1 cellular context compared by ENCODE assay signal in the genomic region with DNA sequence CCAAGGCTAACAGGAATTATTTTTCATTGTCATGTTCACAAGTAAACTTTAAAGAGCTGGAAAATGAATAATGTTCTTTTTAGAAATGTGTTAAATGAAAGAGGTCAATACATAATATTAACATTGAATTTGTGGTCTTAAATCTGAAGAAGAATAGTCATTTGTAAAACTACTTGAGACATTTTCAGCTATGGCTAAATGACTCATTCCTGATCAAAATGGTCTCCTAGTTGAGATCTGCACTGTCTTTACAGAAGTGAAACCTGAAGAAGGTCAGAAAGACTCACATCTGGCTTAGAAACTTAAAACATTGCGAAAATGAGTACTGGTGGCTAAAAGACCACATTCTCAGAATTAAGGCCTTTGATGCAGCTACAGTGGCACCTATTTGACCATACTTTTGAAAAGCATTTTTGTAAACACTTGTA.
TF ChIP-seq lines count a peak whose summit lies in the region.

No MANE protein-coding gene starts in this region.

TF ChIP-seq in GM12878, 131 proteins besides CTCF, POLR2A, EP300 and RAD21 (continued from another document and continues in another):
- TF ChIP-seq, protein P1, sequence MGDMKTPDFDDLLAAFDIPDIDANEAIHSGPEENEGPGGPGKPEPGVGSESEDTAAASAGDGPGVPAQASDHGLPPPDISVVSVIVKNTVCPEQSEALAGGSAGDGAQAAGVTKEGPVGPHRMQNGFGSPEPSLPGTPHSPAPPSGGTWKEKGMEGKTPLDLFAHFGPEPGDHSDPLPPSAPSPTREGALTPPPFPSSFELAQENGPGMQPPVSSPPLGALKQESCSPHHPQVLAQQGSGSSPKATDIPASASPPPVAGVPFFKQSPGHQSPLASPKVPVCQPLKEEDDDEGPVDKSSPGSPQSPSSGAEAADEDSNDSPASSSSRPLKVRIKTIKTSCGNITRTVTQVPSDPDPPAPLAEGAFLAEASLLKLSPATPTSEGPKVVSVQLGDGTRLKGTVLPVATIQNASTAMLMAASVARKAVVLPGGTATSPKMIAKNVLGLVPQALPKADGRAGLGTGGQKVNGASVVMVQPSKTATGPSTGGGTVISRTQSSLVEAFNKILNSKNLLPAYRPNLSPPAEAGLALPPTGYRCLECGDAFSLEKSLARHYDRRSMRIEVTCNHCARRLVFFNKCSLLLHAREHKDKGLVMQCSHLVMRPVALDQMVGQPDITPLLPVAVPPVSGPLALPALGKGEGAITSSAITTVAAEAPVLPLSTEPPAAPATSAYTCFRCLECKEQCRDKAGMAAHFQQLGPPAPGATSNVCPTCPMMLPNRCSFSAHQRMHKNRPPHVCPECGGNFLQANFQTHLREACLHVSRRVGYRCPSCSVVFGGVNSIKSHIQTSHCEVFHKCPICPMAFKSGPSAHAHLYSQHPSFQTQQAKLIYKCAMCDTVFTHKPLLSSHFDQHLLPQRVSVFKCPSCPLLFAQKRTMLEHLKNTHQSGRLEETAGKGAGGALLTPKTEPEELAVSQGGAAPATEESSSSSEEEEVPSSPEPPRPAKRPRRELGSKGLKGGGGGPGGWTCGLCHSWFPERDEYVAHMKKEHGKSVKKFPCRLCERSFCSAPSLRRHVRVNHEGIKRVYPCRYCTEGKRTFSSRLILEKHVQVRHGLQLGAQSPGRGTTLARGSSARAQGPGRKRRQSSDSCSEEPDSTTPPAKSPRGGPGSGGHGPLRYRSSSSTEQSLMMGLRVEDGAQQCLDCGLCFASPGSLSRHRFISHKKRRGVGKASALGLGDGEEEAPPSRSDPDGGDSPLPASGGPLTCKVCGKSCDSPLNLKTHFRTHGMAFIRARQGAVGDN (IDR thresholded peaks at IDR 0.05): no peak
- no peak for TF ChIP-seq PAX8 (IDR thresholded peaks at IDR 0.05)
- 0 out of 2 replicates have a peak, but pooled peaks have one; percentile 30 for TF ChIP-seq TAF1 (IDR thresholded peaks at IDR 0.05; ENCODE audit: borderline replicate concordance, low read depth, low read length)
- TF ChIP-seq, protein P2, sequence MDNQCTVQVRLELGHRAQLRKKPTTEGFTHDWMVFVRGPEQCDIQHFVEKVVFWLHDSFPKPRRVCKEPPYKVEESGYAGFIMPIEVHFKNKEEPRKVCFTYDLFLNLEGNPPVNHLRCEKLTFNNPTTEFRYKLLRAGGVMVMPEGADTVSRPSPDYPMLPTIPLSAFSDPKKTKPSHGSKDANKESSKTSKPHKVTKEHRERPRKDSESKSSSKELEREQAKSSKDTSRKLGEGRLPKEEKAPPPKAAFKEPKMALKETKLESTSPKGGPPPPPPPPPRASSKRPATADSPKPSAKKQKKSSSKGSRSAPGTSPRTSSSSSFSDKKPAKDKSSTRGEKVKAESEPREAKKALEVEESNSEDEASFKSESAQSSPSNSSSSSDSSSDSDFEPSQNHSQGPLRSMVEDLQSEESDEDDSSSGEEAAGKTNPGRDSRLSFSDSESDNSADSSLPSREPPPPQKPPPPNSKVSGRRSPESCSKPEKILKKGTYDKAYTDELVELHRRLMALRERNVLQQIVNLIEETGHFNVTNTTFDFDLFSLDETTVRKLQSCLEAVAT (IDR thresholded peaks at IDR 0.05): peak; percentile 89
- no peak for TF ChIP-seq BRCA1 (IDR thresholded peaks at IDR 0.05; ENCODE audit: low read depth, low read length)
- TF ChIP-seq, protein P3, sequence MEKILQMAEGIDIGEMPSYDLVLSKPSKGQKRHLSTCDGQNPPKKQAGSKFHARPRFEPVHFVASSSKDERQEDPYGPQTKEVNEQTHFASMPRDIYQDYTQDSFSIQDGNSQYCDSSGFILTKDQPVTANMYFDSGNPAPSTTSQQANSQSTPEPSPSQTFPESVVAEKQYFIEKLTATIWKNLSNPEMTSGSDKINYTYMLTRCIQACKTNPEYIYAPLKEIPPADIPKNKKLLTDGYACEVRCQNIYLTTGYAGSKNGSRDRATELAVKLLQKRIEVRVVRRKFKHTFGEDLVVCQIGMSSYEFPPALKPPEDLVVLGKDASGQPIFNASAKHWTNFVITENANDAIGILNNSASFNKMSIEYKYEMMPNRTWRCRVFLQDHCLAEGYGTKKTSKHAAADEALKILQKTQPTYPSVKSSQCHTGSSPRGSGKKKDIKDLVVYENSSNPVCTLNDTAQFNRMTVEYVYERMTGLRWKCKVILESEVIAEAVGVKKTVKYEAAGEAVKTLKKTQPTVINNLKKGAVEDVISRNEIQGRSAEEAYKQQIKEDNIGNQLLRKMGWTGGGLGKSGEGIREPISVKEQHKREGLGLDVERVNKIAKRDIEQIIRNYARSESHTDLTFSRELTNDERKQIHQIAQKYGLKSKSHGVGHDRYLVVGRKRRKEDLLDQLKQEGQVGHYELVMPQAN (conservative IDR thresholded peaks at IDR 0.05): no peak
- no peak for TF ChIP-seq RFX5 (IDR thresholded peaks at IDR 0.05; ENCODE audit: low read depth, low read length)
- TF ChIP-seq CREB1 (IDR thresholded peaks at IDR 0.05; ENCODE audit: low read depth): peak; percentile 63
- peak in 1 of 2 experiments; percentile 89; a peak in 2 of 4 replicates for TF ChIP-seq ETV6 (conservative IDR thresholded peaks at IDR 0.05 in 1 of 2, IDR thresholded peaks at IDR 0.05 in 1 of 2; ENCODE audit: borderline replicate concordance in 1 of 2, low read depth in 1 of 2)
- peak; percentile 100 for TF ChIP-seq DPF2 (IDR thresholded peaks at IDR 0.05)
- TF ChIP-seq BMI1 (IDR thresholded peaks at IDR 0.05; ENCODE audit: borderline replicate concordance): peak; percentile 94
- peak; percentile 97 for TF ChIP-seq RCOR1 (conservative IDR thresholded peaks at IDR 0.05; ENCODE audit: low read depth, low read length)
- peak; percentile 15; the same call in 1 of the 2 replicates for TF ChIP-seq NR2C1 (IDR thresholded peaks at IDR 0.05)
- TF ChIP-seq TCF3 (IDR thresholded peaks at IDR 0.05; ENCODE audit: borderline replicate concordance, insufficient read depth, low read depth, low read length): peak; percentile 93
- no peak for TF ChIP-seq EZH2 (IDR thresholded peaks at IDR 0.05; ENCODE audit: borderline replicate concordance, control insufficient read depth, low read depth, low read length)
- no peak for TF ChIP-seq ZNF207 (IDR thresholded peaks at IDR 0.05; ENCODE audit: borderline replicate concordance)
- TF ChIP-seq, protein P4, sequence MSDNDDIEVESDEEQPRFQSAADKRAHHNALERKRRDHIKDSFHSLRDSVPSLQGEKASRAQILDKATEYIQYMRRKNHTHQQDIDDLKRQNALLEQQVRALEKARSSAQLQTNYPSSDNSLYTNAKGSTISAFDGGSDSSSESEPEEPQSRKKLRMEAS (IDR thresholded peaks at IDR 0.05; ENCODE audit: low read depth, low read length): no peak
- TF ChIP-seq PML (IDR thresholded peaks at IDR 0.05; ENCODE audit: low read length): peak; percentile 89
- TF ChIP-seq YBX1 (IDR thresholded peaks at IDR 0.05): no peak
- TF ChIP-seq GATAD2B (conservative IDR thresholded peaks at IDR 0.05; ENCODE audit: low read depth): no peak; the same call in 1 of the 2 replicates
- peak; percentile 87 for TF ChIP-seq TCF12 (IDR thresholded peaks at IDR 0.05; ENCODE audit: low read depth, low read length)
- TF ChIP-seq, protein P5, sequence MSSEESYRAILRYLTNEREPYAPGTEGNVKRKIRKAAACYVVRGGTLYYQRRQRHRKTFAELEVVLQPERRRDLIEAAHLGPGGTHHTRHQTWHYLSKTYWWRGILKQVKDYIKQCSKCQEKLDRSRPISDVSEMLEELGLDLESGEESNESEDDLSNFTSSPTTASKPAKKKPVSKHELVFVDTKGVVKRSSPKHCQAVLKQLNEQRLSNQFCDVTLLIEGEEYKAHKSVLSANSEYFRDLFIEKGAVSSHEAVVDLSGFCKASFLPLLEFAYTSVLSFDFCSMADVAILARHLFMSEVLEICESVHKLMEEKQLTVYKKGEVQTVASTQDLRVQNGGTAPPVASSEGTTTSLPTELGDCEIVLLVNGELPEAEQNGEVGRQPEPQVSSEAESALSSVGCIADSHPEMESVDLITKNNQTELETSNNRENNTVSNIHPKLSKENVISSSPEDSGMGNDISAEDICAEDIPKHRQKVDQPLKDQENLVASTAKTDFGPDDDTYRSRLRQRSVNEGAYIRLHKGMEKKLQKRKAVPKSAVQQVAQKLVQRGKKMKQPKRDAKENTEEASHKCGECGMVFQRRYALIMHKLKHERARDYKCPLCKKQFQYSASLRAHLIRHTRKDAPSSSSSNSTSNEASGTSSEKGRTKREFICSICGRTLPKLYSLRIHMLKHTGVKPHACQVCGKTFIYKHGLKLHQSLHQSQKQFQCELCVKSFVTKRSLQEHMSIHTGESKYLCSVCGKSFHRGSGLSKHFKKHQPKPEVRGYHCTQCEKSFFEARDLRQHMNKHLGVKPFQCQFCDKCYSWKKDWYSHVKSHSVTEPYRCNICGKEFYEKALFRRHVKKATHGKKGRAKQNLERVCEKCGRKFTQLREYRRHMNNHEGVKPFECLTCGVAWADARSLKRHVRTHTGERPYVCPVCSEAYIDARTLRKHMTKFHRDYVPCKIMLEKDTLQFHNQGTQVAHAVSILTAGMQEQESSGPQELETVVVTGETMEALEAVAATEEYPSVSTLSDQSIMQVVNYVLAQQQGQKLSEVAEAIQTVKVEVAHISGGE (CRISPR knock-in tag; IDR thresholded peaks at IDR 0.05): no peak
- TF ChIP-seq SPI1 (IDR thresholded peaks at IDR 0.05; ENCODE audit: borderline replicate concordance, insufficient read depth, low read depth, low read length): peak; percentile 99
- no peak for TF ChIP-seq HCFC1 (IDR thresholded peaks at IDR 0.05; ENCODE audit: low read length)
- TF ChIP-seq, protein P6, sequence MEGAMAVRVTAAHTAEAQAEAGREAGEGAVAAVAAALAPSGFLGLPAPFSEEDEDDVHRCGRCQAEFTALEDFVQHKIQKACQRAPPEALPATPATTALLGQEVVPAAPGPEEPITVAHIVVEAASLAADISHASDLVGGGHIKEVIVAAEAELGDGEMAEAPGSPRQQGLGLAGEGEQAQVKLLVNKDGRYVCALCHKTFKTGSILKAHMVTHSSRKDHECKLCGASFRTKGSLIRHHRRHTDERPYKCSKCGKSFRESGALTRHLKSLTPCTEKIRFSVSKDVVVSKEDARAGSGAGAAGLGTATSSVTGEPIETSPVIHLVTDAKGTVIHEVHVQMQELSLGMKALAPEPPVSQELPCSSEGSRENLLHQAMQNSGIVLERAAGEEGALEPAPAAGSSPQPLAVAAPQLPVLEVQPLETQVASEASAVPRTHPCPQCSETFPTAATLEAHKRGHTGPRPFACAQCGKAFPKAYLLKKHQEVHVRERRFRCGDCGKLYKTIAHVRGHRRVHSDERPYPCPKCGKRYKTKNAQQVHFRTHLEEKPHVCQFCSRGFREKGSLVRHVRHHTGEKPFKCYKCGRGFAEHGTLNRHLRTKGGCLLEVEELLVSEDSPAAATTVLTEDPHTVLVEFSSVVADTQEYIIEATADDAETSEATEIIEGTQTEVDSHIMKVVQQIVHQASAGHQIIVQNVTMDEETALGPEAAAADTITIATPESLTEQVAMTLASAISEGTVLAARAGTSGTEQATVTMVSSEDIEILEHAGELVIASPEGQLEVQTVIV (IDR thresholded peaks at IDR 0.05; ENCODE audit: borderline replicate concordance, partially characterized antibody): no peak
- TF ChIP-seq KAT2A (conservative IDR thresholded peaks at IDR 0.05; ENCODE audit: control insufficient read depth, low read depth, low read length): no peak
- TF ChIP-seq, protein P7, sequence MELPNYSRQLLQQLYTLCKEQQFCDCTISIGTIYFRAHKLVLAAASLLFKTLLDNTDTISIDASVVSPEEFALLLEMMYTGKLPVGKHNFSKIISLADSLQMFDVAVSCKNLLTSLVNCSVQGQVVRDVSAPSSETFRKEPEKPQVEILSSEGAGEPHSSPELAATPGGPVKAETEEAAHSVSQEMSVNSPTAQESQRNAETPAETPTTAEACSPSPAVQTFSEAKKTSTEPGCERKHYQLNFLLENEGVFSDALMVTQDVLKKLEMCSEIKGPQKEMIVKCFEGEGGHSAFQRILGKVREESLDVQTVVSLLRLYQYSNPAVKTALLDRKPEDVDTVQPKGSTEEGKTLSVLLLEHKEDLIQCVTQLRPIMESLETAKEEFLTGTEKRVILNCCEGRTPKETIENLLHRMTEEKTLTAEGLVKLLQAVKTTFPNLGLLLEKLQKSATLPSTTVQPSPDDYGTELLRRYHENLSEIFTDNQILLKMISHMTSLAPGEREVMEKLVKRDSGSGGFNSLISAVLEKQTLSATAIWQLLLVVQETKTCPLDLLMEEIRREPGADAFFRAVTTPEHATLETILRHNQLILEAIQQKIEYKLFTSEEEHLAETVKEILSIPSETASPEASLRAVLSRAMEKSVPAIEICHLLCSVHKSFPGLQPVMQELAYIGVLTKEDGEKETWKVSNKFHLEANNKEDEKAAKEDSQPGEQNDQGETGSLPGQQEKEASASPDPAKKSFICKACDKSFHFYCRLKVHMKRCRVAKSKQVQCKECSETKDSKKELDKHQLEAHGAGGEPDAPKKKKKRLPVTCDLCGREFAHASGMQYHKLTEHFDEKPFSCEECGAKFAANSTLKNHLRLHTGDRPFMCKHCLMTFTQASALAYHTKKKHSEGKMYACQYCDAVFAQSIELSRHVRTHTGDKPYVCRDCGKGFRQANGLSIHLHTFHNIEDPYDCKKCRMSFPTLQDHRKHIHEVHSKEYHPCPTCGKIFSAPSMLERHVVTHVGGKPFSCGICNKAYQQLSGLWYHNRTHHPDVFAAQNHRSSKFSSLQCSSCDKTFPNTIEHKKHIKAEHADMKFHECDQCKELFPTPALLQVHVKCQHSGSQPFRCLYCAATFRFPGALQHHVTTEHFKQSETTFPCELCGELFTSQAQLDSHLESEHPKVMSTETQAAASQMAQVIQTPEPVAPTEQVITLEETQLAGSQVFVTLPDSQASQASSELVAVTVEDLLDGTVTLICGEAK (IDR thresholded peaks at IDR 0.05; ENCODE audit: borderline replicate concordance): 0 out of 2 replicates have a peak, but pooled peaks have one; percentile 12
- no peak for TF ChIP-seq ZNF274 (IDR thresholded peaks at IDR 0.05; ENCODE audit: insufficient read depth, insufficient read length)
- TF ChIP-seq, protein P8, sequence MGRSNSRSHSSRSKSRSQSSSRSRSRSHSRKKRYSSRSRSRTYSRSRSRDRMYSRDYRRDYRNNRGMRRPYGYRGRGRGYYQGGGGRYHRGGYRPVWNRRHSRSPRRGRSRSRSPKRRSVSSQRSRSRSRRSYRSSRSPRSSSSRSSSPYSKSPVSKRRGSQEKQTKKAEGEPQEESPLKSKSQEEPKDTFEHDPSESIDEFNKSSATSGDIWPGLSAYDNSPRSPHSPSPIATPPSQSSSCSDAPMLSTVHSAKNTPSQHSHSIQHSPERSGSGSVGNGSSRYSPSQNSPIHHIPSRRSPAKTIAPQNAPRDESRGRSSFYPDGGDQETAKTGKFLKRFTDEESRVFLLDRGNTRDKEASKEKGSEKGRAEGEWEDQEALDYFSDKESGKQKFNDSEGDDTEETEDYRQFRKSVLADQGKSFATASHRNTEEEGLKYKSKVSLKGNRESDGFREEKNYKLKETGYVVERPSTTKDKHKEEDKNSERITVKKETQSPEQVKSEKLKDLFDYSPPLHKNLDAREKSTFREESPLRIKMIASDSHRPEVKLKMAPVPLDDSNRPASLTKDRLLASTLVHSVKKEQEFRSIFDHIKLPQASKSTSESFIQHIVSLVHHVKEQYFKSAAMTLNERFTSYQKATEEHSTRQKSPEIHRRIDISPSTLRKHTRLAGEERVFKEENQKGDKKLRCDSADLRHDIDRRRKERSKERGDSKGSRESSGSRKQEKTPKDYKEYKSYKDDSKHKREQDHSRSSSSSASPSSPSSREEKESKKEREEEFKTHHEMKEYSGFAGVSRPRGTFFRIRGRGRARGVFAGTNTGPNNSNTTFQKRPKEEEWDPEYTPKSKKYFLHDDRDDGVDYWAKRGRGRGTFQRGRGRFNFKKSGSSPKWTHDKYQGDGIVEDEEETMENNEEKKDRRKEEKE (IDR thresholded peaks at IDR 0.05): no peak
- TF ChIP-seq YY1 (IDR thresholded peaks at IDR 0.05; ENCODE audit: low read depth, low read length): peak; percentile 80
- no peak for TF ChIP-seq RELA (IDR thresholded peaks at IDR 0.05; ENCODE audit: borderline replicate concordance, partially characterized antibody)
- no peak for TF ChIP-seq RB1 (IDR thresholded peaks at IDR 0.05; ENCODE audit: borderline replicate concordance)
- no peak for TF ChIP-seq POLR2AphosphoS2 (IDR thresholded peaks at IDR 0.05; ENCODE audit: low read depth, low read length)
- TF ChIP-seq ZNF24 (IDR thresholded peaks at IDR 0.05): peak; percentile 86
- TF ChIP-seq CBFB (IDR thresholded peaks at IDR 0.05; ENCODE audit: low read depth): peak; percentile 87
- TF ChIP-seq IKZF2 (IDR thresholded peaks at IDR 0.05): peak; percentile 95 to 97
- peak; percentile 94 for TF ChIP-seq ATF7 (IDR thresholded peaks at IDR 0.05; ENCODE audit: low read depth)
